ENCODE assay signal across 17 cellular contexts in the genomic region with DNA sequence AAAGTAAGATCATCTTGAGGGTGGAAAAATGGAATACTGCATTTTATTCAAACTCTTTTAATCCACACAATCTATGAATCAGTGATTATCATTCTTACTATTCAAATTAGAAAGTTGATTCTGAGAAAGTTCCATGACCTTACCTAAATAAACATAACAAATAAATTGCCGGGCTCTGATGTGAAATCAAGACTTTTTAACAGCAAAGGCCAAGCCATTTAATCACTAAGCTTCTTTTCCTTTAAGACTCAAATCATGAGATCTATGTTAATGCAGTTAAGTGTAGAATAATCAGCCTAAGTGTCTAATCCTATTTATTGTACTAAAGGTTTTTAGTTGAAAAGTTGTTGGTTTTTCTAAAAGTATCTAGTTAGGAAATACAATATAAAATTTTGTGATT.
A peak's percentile ranks its signal among the peaks of the same experiment; 100 is the strongest.
DNase-seq lines count a peak whose midpoint lies in the region; ATAC-seq and TF ChIP-seq lines count a peak whose summit lies in the region.
"Had no signal": no experiment of that assay in that cellular context is flagged by ENCODE, and none has a peak within 500 bp of the region (broad histone marks: within the 10 kb centered on the region; RNA-seq: fewer than 3 reads in every experiment).

No MANE protein-coding gene starts in this region.

- TF ChIP-seq CTCF in WERI-Rb-1 (IDR thresholded peaks at IDR 0.05; ENCODE audit: low read depth, low read length) = no peak
- TF ChIP-seq CTCF in heart left ventricle (IDR thresholded peaks at IDR 0.05) = no peak
- no peak for TF ChIP-seq CTCF in omental fat pad (IDR thresholded peaks at IDR 0.05)

- H3K27me3 ChIP-seq in WERI-Rb-1 (ENCODE audit: insufficient read depth, low read depth, severe bottlenecking) = no peaks in the 10 kb centered on the region
- no peaks in the 10 kb centered on the region for H3K27me3 ChIP-seq in heart left ventricle
- H3K27me3 ChIP-seq: BLaER1 treated with 17β-estradiol and CSF1 and Interleukin-3, amounts not matched to agents 10 nM and 100 nM had no signal

- peak; percentile 23 for DNase-seq in D341Med (ENCODE audit: low spot score)
- DNase-seq in NCI-H82 (lab: John Stamatoyannopoulos, UW) = peak; percentile 89
- no peak for DNase-seq in WERI-Rb-1
- no peak for DNase-seq in heart left ventricle
- no peak for DNase-seq in omental fat pad (ENCODE audit: low spot score)
- DNase-seq: AML-193; Caco-2; Calu3; CD4-positive, alpha-beta T cell; CD8-positive, alpha-beta T cell; DMS79 treated with DMSO at 0.1 percent for 48 hours; GF-D8 had no signal

- H3K4me3 ChIP-seq in WERI-Rb-1 (ENCODE audit: low read depth, low read length) = no peak overlapping the region
- H3K4me3 ChIP-seq in heart left ventricle = no peak overlapping the region
- H3K4me3 ChIP-seq: A549; BLaER1 treated with 17β-estradiol and CSF1 and Interleukin-3, amounts not matched to agents 10 nM and 100 nM had no signal

- no peaks in the 10 kb centered on the region for H3K4me1 ChIP-seq in heart left ventricle
- H3K4me1 ChIP-seq: A549 had no signal

- TF ChIP-seq POLR2A in heart left ventricle (IDR thresholded peaks at IDR 0.05) = no peak

- H3K27ac ChIP-seq in WERI-Rb-1 (peak overlapping the region; percentile 82; the same call in 1 of the 2 replicates), heart left ventricle (no peak overlapping the region)
- H3K27ac ChIP-seq: 22Rv1; A549; BLaER1 treated with 17β-estradiol and CSF1 and Interleukin-3, amounts not matched to agents 10 nM and 100 nM; C4-2B had no signal

- WGBS in heart left ventricle, 4 donors = 80 to 92% (median 82%) methylated on average over 1 of the region's 1 CpG

- ATAC-seq in GM18520 (IDR thresholded peaks at IDR 0.05; ENCODE audit: unreplicated experiment) (no peak), heart left ventricle (no peak), omental fat pad (ENCODE audit: low FRiP score) (no peak)
- ATAC-seq: A549; CD8-positive, alpha-beta T cell had no signal

- no peaks in the 10 kb centered on the region for H3K36me3 ChIP-seq in WERI-Rb-1
- H3K36me3 ChIP-seq in heart left ventricle = no peaks in the 10 kb centered on the region
- H3K36me3 ChIP-seq: BLaER1 treated with 17β-estradiol and CSF1 and Interleukin-3, amounts not matched to agents 10 nM and 100 nM had no signal

- H3K9me3 ChIP-seq in WERI-Rb-1 (ENCODE audit: severe bottlenecking) (no peaks in the 10 kb centered on the region), heart left ventricle (peaks cover 0 to 19% (median 0%) of the 10 kb centered on the region in 12 donors)
- H3K9me3 ChIP-seq: A549; BLaER1 treated with 17β-estradiol and CSF1 and Interleukin-3, amounts not matched to agents 10 nM and 100 nM had no signal

- intact Hi-C loops in heart left ventricle (cut with DNase I) = no loop called here

Comparison
In these comparisons a context has a peak if more than half of its experiments do, and no peak if none do; other contexts are left out.
1. DNase-seq: peak in D341Med (single experiment) and NCI-H82 (single experiment); none in WERI-Rb-1 (single experiment), heart left ventricle (0 of 5) and omental fat pad (single experiment).